In genomic region chr2:65430515-65431416, GRCh38 we compare ENCODE assay signal across 8 cellular contexts.
A peak's percentile ranks its signal among the peaks of the same experiment; 100 is the strongest.
DNase-seq lines count a peak whose midpoint lies in the region; ATAC-seq and TF ChIP-seq lines count a peak whose summit lies in the region.

No MANE protein-coding gene starts in this region.

- no peaks in the 10 kb centered on the region for H3K27me3 ChIP-seq in layer of hippocampus (ENCODE audit: control insufficient read depth, insufficient read depth, low read length)

- H3K9me3 Mint-ChIP-seq in central memory CD8-positive, alpha-beta T cell: no peaks in the 10 kb centered on the region

- no peak for TF ChIP-seq CTCF in WI38 (IDR thresholded peaks at IDR 0.05; ENCODE audit: low read depth, low read length)

- H3K4me3 ChIP-seq in WI38 (ENCODE audit: low read depth, low read length): peak overlapping the region; percentile 85

- H3K4me3 Mint-ChIP-seq in central memory CD8-positive, alpha-beta T cell: peak overlapping the region; percentile 92

- peak overlapping the region; percentile 8 for H3K27ac Mint-ChIP-seq in central memory CD8-positive, alpha-beta T cell (ENCODE audit: low read depth)

- peak; percentile 75 for DNase-seq in NCI-H2171 (lab: John Stamatoyannopoulos, UW)
- DNase-seq in central memory CD8-positive, alpha-beta T cell (ENCODE audit: low spot score in 2 of 2): peak; percentile 38 to 57
- peak; percentile 70 for DNase-seq in stimulated activated CD4-positive, alpha-beta T cell treated with anti-CD3 and anti-CD28 coated beads, Interleukin-15, amount 100 ng/mL, for 24 hours
- no peak for DNase-seq in cortex of kidney (lab: John Stamatoyannopoulos, UW)

- H3K4me1 Mint-ChIP-seq in central memory CD8-positive, alpha-beta T cell: peaks cover 21% of the 10 kb centered on the region

- peaks cover 15% of the 10 kb centered on the region for H3K27me3 Mint-ChIP-seq in central memory CD8-positive, alpha-beta T cell

- ATAC-seq in GM18511 (IDR thresholded peaks at IDR 0.05; ENCODE audit: unreplicated experiment): peak; percentile 39
- peak; percentile 17 for ATAC-seq in HG03066 (IDR thresholded peaks at IDR 0.05; ENCODE audit: low read depth, unreplicated experiment)
- ATAC-seq in central memory CD8-positive, alpha-beta T cell (replicated peaks; ENCODE audit: extremely low read depth, poor library complexity, severe bottlenecking): peak; percentile 73

- H3K27ac ChIP-seq in layer of hippocampus (ENCODE audit: low read depth, low read length): peak overlapping the region; percentile 30

- H3K36me3 Mint-ChIP-seq in central memory CD8-positive, alpha-beta T cell (ENCODE audit: insufficient read depth): peaks cover 5% of the 10 kb centered on the region

Comparison
In these comparisons a context has a peak if more than half of its experiments do, and no peak if none do; other contexts are left out.
1. ATAC-seq: peak in every context shown above with its lines; median percentile 73 in central memory CD8-positive, alpha-beta T cell; 39 in GM18511; 17 in HG03066.